ENCODE assay signal across 3 cellular contexts in the genomic region with DNA sequence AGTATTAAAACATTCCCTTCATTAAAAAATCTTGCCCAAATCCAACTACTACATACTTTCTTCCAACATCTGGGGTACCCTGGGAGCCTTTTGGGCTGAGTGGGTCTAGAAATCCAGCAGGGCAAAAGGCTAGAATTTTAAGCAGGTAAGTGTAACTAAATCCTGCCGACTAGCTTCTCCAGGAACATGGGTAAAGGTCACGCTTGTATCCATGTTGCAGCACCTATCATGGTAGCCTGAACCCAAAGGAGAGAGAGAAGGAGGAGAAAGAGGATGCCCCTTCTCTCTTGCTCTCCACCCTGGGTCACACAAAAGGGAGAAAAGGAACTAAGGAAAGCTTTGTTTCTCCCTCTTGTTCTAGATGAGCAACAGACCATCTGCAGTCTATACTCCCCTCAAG.
TF ChIP-seq lines count a peak whose summit lies in the region.

No MANE protein-coding gene starts in this region.

TF ChIP-seq in HepG2, 621 proteins besides CTCF, POLR2A, EP300 and RAD21:
- no peak for TF ChIP-seq MYC (CRISPR knock-in tag; IDR thresholded peaks at IDR 0.05; ENCODE audit: borderline replicate concordance)
- no peak for TF ChIP-seq ZNF138 (CRISPR knock-in tag; IDR thresholded peaks at IDR 0.05; ENCODE audit: low read depth)
- TF ChIP-seq ZNF616 (CRISPR knock-in tag; IDR thresholded peaks at IDR 0.05; ENCODE audit: low read depth): peak; percentile 100
- TF ChIP-seq SALL2 (CRISPR knock-in tag; IDR thresholded peaks at IDR 0.05): no peak
- TF ChIP-seq NFE2L2 (IDR thresholded peaks at IDR 0.05; ENCODE audit: low read length): no peak
- no peak for TF ChIP-seq JUND (CRISPR knock-in tag; IDR thresholded peaks at IDR 0.05)
- TF ChIP-seq, protein P1, sequence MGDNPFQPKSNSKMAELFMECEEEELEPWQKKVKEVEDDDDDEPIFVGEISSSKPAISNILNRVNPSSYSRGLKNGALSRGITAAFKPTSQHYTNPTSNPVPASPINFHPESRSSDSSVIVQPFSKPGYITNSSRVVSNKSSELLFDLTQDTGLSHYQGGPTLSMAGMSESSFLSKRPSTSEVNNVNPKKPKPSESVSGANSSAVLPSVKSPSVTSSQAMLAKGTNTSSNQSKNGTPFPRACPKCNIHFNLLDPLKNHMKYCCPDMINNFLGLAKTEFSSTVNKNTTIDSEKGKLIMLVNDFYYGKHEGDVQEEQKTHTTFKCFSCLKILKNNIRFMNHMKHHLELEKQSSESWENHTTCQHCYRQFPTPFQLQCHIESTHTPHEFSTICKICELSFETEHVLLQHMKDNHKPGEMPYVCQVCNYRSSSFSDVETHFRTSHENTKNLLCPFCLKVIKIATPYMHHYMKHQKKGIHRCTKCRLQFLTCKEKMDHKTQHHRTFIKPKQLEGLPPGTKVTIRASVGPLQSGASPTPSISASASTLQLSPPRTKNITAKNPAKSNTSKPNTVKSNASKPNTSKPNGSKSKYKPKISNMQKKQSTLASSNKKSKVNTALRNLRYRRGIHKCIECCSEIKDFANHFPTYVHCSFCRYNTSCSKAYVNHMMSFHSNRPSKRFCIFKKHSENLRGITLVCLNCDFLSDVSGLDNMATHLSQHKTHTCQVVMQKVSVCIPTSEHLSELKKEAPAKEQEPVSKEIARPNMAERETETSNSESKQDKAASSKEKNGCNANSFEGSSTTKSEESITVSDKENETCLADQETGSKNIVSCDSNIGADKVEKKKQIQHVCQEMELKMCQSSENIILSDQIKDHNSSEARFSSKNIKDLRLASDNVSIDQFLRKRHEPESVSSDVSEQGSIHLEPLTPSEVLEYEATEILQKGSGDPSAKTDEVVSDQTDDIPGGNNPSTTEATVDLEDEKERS (CRISPR knock-in tag; IDR thresholded peaks at IDR 0.05): 0 out of 2 replicates have a peak, but pooled peaks have one; percentile 44
- TF ChIP-seq SETDB1 (CRISPR knock-in tag; IDR thresholded peaks at IDR 0.05; ENCODE audit: borderline replicate concordance): 0 out of 2 replicates have a peak, but pooled peaks have one; percentile 30
- TF ChIP-seq, protein P2, sequence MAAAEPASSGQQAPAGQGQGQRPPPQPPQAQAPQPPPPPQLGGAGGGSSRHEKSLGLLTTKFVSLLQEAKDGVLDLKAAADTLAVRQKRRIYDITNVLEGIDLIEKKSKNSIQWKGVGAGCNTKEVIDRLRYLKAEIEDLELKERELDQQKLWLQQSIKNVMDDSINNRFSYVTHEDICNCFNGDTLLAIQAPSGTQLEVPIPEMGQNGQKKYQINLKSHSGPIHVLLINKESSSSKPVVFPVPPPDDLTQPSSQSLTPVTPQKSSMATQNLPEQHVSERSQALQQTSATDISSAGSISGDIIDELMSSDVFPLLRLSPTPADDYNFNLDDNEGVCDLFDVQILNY (CRISPR knock-in tag; conservative IDR thresholded peaks at IDR 0.05): no peak
- no peak for TF ChIP-seq ZNF207 (IDR thresholded peaks at IDR 0.05; ENCODE audit: borderline replicate concordance)

TF ChIP-seq in K562, 482 proteins besides CTCF, POLR2A, EP300 and RAD21:
- TF ChIP-seq, protein P3, sequence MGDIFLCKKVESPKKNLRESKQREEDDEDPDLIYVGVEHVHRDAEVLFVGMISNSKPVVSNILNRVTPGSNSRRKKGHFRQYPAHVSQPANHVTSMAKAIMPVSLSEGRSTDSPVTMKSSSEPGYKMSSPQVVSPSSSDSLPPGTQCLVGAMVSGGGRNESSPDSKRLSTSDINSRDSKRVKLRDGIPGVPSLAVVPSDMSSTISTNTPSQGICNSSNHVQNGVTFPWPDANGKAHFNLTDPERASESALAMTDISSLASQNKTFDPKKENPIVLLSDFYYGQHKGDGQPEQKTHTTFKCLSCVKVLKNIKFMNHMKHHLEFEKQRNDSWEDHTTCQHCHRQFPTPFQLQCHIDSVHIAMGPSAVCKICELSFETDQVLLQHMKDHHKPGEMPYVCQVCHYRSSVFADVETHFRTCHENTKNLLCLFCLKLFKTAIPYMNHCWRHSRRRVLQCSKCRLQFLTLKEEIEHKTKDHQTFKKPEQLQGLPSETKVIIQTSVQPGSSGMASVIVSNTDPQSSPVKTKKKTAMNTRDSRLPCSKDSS (IDR thresholded peaks at IDR 0.05; ENCODE audit: low read depth, partially characterized antibody): peak; percentile 11
- TF ChIP-seq TRIM28 (IDR thresholded peaks at IDR 0.05) (peak; percentile 84; the same call in 1 of the 2 replicates), SIN3B (IDR thresholded peaks at IDR 0.05; ENCODE audit: low read depth) (no peak), PRPF4 (IDR thresholded peaks at IDR 0.05; ENCODE audit: insufficient read depth, low read depth, low read length, poor library complexity, severe bottlenecking) (no peak), ZFP36 (IDR thresholded peaks at IDR 0.05; ENCODE audit: low read depth, low read length, partially characterized antibody) (peak; percentile 19), CBX3 (IDR thresholded peaks at IDR 0.05; ENCODE audit: borderline replicate concordance in 1 of 2, low read length in 2 of 2) (peak in 1 of 2 experiments; percentile 88; a peak in 2 of 3 replicates), CBX1 (IDR thresholded peaks at IDR 0.05; ENCODE audit: low read depth) (peak; percentile 69; the same call in 1 of the 2 replicates), CBX5 (IDR thresholded peaks at IDR 0.05; ENCODE audit: borderline replicate concordance, low read depth) (peak; percentile 88), CTBP1 (IDR thresholded peaks at IDR 0.05; ENCODE audit: borderline replicate concordance) (no peak), SLC30A9 (CRISPR knock-in tag; IDR thresholded peaks at IDR 0.05) (no peak), TBP (optimal IDR thresholded peaks at IDR 0.05; ENCODE audit: low read depth, low read length) (no peak)
- TF ChIP-seq, protein P4, sequence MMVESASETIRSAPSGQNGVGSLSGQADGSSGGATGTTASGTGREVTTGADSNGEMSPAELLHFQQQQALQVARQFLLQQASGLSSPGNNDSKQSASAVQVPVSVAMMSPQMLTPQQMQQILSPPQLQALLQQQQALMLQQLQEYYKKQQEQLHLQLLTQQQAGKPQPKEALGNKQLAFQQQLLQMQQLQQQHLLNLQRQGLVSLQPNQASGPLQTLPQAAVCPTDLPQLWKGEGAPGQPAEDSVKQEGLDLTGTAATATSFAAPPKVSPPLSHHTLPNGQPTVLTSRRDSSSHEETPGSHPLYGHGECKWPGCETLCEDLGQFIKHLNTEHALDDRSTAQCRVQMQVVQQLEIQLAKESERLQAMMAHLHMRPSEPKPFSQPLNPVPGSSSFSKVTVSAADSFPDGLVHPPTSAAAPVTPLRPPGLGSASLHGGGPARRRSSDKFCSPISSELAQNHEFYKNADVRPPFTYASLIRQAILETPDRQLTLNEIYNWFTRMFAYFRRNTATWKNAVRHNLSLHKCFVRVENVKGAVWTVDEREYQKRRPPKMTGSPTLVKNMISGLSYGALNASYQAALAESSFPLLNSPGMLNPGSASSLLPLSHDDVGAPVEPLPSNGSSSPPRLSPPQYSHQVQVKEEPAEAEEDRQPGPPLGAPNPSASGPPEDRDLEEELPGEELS (CRISPR knock-in tag; IDR thresholded peaks at IDR 0.05; ENCODE audit: borderline replicate concordance): no peak

TF ChIP-seq in liver, 16 proteins besides CTCF, POLR2A, EP300 and RAD21:
- no peak for TF ChIP-seq GABPA (IDR thresholded peaks at IDR 0.05 in 1 of 2, conservative IDR thresholded peaks at IDR 0.05 in 1 of 2)
- TF ChIP-seq HNF4A (conservative IDR thresholded peaks at IDR 0.05): no peak
- TF ChIP-seq TAF1 (conservative IDR thresholded peaks at IDR 0.05): no peak
- no peak for TF ChIP-seq EGR1 (IDR thresholded peaks at IDR 0.05; ENCODE audit: low read depth in 2 of 2)
- TF ChIP-seq, protein P5, sequence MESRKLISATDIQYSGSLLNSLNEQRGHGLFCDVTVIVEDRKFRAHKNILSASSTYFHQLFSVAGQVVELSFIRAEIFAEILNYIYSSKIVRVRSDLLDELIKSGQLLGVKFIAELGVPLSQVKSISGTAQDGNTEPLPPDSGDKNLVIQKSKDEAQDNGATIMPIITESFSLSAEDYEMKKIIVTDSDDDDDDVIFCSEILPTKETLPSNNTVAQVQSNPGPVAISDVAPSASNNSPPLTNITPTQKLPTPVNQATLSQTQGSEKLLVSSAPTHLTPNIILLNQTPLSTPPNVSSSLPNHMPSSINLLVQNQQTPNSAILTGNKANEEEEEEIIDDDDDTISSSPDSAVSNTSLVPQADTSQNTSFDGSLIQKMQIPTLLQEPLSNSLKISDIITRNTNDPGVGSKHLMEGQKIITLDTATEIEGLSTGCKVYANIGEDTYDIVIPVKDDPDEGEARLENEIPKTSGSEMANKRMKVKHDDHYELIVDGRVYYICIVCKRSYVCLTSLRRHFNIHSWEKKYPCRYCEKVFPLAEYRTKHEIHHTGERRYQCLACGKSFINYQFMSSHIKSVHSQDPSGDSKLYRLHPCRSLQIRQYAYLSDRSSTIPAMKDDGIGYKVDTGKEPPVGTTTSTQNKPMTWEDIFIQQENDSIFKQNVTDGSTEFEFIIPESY (IDR thresholded peaks at IDR 0.05): no peak
- no peak for TF ChIP-seq YY1 (IDR thresholded peaks at IDR 0.05)
- TF ChIP-seq, protein P6, sequence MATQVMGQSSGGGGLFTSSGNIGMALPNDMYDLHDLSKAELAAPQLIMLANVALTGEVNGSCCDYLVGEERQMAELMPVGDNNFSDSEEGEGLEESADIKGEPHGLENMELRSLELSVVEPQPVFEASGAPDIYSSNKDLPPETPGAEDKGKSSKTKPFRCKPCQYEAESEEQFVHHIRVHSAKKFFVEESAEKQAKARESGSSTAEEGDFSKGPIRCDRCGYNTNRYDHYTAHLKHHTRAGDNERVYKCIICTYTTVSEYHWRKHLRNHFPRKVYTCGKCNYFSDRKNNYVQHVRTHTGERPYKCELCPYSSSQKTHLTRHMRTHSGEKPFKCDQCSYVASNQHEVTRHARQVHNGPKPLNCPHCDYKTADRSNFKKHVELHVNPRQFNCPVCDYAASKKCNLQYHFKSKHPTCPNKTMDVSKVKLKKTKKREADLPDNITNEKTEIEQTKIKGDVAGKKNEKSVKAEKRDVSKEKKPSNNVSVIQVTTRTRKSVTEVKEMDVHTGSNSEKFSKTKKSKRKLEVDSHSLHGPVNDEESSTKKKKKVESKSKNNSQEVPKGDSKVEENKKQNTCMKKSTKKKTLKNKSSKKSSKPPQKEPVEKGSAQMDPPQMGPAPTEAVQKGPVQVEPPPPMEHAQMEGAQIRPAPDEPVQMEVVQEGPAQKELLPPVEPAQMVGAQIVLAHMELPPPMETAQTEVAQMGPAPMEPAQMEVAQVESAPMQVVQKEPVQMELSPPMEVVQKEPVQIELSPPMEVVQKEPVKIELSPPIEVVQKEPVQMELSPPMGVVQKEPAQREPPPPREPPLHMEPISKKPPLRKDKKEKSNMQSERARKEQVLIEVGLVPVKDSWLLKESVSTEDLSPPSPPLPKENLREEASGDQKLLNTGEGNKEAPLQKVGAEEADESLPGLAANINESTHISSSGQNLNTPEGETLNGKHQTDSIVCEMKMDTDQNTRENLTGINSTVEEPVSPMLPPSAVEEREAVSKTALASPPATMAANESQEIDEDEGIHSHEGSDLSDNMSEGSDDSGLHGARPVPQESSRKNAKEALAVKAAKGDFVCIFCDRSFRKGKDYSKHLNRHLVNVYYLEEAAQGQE (IDR thresholded peaks at IDR 0.05): no peak
- TF ChIP-seq FOXA1 (IDR thresholded peaks at IDR 0.05): no peak
- TF ChIP-seq, protein P7, sequence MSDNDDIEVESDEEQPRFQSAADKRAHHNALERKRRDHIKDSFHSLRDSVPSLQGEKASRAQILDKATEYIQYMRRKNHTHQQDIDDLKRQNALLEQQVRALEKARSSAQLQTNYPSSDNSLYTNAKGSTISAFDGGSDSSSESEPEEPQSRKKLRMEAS (IDR thresholded peaks at IDR 0.05): no peak
- no peak for TF ChIP-seq SP1 (IDR thresholded peaks at IDR 0.05)
- TF ChIP-seq, protein P8, sequence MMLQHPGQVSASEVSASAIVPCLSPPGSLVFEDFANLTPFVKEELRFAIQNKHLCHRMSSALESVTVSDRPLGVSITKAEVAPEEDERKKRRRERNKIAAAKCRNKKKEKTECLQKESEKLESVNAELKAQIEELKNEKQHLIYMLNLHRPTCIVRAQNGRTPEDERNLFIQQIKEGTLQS (IDR thresholded peaks at IDR 0.05): no peak
- no peak for TF ChIP-seq RXRA (IDR thresholded peaks at IDR 0.05)
- TF ChIP-seq FOXA2 (IDR thresholded peaks at IDR 0.05): no peak
- TF ChIP-seq HNF4G (IDR thresholded peaks at IDR 0.05): no peak
- no peak for TF ChIP-seq NR2F2 (IDR thresholded peaks at IDR 0.05)
- no peak for TF ChIP-seq JUND (IDR thresholded peaks at IDR 0.05)
